ENCODE assay signal across 10 cellular contexts in the genomic region with DNA sequence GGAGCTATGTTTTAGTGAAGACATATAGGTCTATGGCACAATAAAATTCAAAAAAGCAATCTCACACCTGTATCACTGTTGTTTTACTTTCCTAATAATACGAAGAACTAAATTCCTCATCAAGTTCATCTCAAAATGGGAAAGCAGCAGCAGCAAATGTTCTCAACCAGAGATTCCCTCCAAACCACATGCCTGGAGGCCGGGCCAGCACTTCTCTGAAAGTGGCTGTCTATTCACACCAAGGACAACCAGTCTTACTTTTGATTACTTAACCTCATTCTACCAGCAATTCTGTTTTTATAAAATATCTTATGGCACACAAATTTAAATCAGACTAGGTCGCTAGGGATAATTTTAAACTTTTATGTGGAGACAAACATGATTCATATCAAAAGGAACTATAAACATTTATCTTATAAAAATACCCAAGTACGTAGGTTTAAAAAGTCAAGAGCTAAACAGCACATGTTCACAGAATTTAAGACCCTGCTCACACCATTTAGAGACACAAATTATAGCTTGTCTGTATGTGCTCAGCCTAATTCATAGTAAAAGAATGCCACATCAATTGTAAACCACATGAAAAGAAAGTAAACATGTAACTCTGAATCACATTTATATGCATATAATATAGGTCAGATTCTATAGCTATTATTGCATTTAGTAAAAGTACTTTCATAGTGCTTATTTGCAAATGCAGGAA. TPM values are rescaled to one million over a fixed set of nuclear protein-coding genes. Genes with fewer than 3 reads are reported as not detected.
DNase-seq lines count a peak whose midpoint lies in the region; TF ChIP-seq lines count a peak whose summit lies in the region.
"Had no signal": no experiment of that assay in that cellular context is flagged by ENCODE, and none has a peak within 500 bp of the region (broad histone marks: within the 10 kb centered on the region; RNA-seq: fewer than 3 reads in every experiment).

No MANE protein-coding gene starts in this region.

- H3K4me3 ChIP-seq in DOHH2 (ENCODE audit: low read length) = peak overlapping the region; percentile 41
- no peak overlapping the region for H3K4me3 ChIP-seq in brain microvascular endothelial cell (ENCODE audit: low read depth, low read length)
- H3K4me3 ChIP-seq in rectal smooth muscle tissue (ENCODE audit: low read length) = no peak overlapping the region

- no peaks in the 10 kb centered on the region for H3K9me2 ChIP-seq in DOHH2 (replicated peaks; ENCODE audit: control insufficient read depth, low read length)

- peaks cover 100% of the 10 kb centered on the region for H3K4me1 ChIP-seq in DOHH2 (ENCODE audit: control insufficient read depth, low read length)
- peaks cover 5% of the 10 kb centered on the region for H3K4me1 ChIP-seq in rectal smooth muscle tissue (ENCODE audit: control insufficient read depth, insufficient read depth, low read length)

- peak overlapping the region; percentile 93 for H3K27ac ChIP-seq in DOHH2 (ENCODE audit: low read depth, low read length)
- H3K27ac ChIP-seq in brain microvascular endothelial cell = peak overlapping the region; percentile 51
- peak overlapping the region; percentile 25 for H3K27ac ChIP-seq in rectal smooth muscle tissue (ENCODE audit: low read depth, low read length)

- DNase-seq in LHCN-M2 (ENCODE audit: low read depth) (peak; percentile 31), brain microvascular endothelial cell (peak; percentile 25), Calu3 (no peak), nucleus accumbens (lab: John Stamatoyannopoulos, UW) (no peak), AG08395 (ENCODE audit: low spot score) (no peak), mesenteric fat pad (ENCODE audit: low spot score) (no peak)
- DNase-seq: activated naive CD4-positive, alpha-beta T cell treated with anti-CD3 and anti-CD28 coated beads for 36 hours; Right ventricle myocardium superior had no signal

- no peaks in the 10 kb centered on the region for H4K20me1 ChIP-seq in DOHH2 (ENCODE audit: control insufficient read depth, insufficient read depth, low read depth, low read length)

- intact Hi-C loops in Calu3 (cut with micrococcal nuclease; ENCODE audit: unreplicated experiment) = no loop called here

- no peaks in the 10 kb centered on the region for H3K27me3 ChIP-seq in DOHH2 (ENCODE audit: control insufficient read depth, low read length)
- H3K27me3 ChIP-seq in brain microvascular endothelial cell (replicated peaks) = no peaks in the 10 kb centered on the region
- H3K27me3 ChIP-seq in rectal smooth muscle tissue (ENCODE audit: control insufficient read depth, insufficient read depth, low read length) = no peaks in the 10 kb centered on the region

- H3K36me3 ChIP-seq in DOHH2 (ENCODE audit: control insufficient read depth, low read length) = peaks cover 3% of the 10 kb centered on the region; the same call in 1 of the 2 replicates
- H3K36me3 ChIP-seq in brain microvascular endothelial cell (replicated peaks) = peaks cover 2% of the 10 kb centered on the region
- H3K36me3 ChIP-seq in rectal smooth muscle tissue (ENCODE audit: control insufficient read depth, insufficient read depth, low read length) = no peaks in the 10 kb centered on the region

- H3K79me2 ChIP-seq in DOHH2 (ENCODE audit: control insufficient read depth, low read length) = peaks cover 99% of the 10 kb centered on the region

- peak overlapping the region; percentile 91 for H3K4me2 ChIP-seq in DOHH2 (ENCODE audit: low read length)

- no peaks in the 10 kb centered on the region for H3K36me3 Mint-ChIP-seq in Calu3 (ENCODE audit: insufficient read depth, unreplicated experiment)

- in situ Hi-C loops in brain microvascular endothelial cell (cut with HindIII; ENCODE audit: low pct_ligation_motif_present, low sequenced_read_pairs) = no loop called here

- H3K9me3 Mint-ChIP-seq in Calu3 (ENCODE audit: low read depth, unreplicated experiment) = no peaks in the 10 kb centered on the region
- H3K9me3 Mint-ChIP-seq: activated naive CD4-positive, alpha-beta T cell treated with anti-CD3 and anti-CD28 coated beads for 36 hours had no signal

- no TSS peak for BruUV-seq in Calu3 (replicated peaks; lab: Mats Ljungman, UMichigan)

- H3K27ac Mint-ChIP-seq in Calu3 (ENCODE audit: unreplicated experiment) = no peak overlapping the region
- H3K27ac Mint-ChIP-seq: activated naive CD4-positive, alpha-beta T cell treated with anti-CD3 and anti-CD28 coated beads for 36 hours had no signal

- H3K4me3 Mint-ChIP-seq in Calu3 (ENCODE audit: low read depth, unreplicated experiment) = no peak overlapping the region
- H3K4me3 Mint-ChIP-seq: activated naive CD4-positive, alpha-beta T cell treated with anti-CD3 and anti-CD28 coated beads for 36 hours had no signal

- H3K27me3 Mint-ChIP-seq in Calu3 (ENCODE audit: unreplicated experiment) = no peaks in the 10 kb centered on the region

- no peaks in the 10 kb centered on the region for H3K9me3 ChIP-seq in DOHH2 (ENCODE audit: control insufficient read depth, insufficient read depth, low read length)

- H3F3A ChIP-seq in DOHH2 (ENCODE audit: control insufficient read depth, insufficient read depth) = peaks cover 51% of the 10 kb centered on the region

- peaks cover 8% of the 10 kb centered on the region for H3K4me1 Mint-ChIP-seq in Calu3 (ENCODE audit: low read depth, unreplicated experiment)

- CTCF ChIA-PET in Calu3 (lab: Charles Lee) = interaction anchor here (0.6 kb wide), 1 partner anchor 163 kb away, joined by 7 read pairs; no protein-coding TSS in a partner anchor

- no peak for TF ChIP-seq CTCF in DOHH2 (IDR thresholded peaks at IDR 0.05; ENCODE audit: low read depth, low read length, poor library complexity, severe bottlenecking)
- TF ChIP-seq CTCF in brain microvascular endothelial cell (IDR thresholded peaks at IDR 0.05; ENCODE audit: low read depth, low read length, missing control alignments) = no peak
- TF ChIP-seq CTCF in Calu3 (IDR thresholded peaks at IDR 0.05; ENCODE audit: unreplicated experiment) = no peak

- no peak overlapping the region for H3K9ac ChIP-seq in rectal smooth muscle tissue (ENCODE audit: low read length)

RNA-seq across cellular contexts. Expression of a gene that starts 46.1 kb away (rescaled TPM):
- total RNA-seq in LHCN-M2 (2014; rRNA removed) (159 and 182 TPM in 2 replicates), Calu3 (2022) (37.2 and 42.8 TPM in 2 replicates), mesenteric fat pad (72.7 TPM)
- polyA plus RNA-seq in LHCN-M2 (2012) = 88.8 TPM

Comparison
In these comparisons a context has a peak if more than half of its experiments do, and no peak if none do; other contexts are left out.
1. H3K27ac ChIP-seq: peak in every context shown above with its lines; median percentile 93 in DOHH2; 51 in brain microvascular endothelial cell; 25 in rectal smooth muscle tissue.
2. DNase-seq: peak in LHCN-M2 (single experiment) and brain microvascular endothelial cell (single experiment); none in Calu3 (single experiment), nucleus accumbens (0 of 56), AG08395 (single experiment) and mesenteric fat pad (single experiment).